Comparison of ENCODE assay signal across 7 cellular contexts in genomic region chr10:53716156-53716555, GRCh38.
"Had no signal": no experiment of that assay in that cellular context is flagged by ENCODE, and none has a peak within 500 bp of the region (broad histone marks: within the 10 kb centered on the region; RNA-seq: fewer than 3 reads in every experiment).

No MANE protein-coding gene starts in this region.

- ATAC-seq: GM12878 had no signal

- DNase-seq: GDM1, GF-D8 had no signal

- FAIRE-seq: G401.6, GM12878, GM12891, GM18507, GM19239 had no signal

- H3K4me3 ChIP-seq: GM12878 had no signal
